In genomic region chr20:45345104-45345936, GRCh38 we compare ENCODE assay signal across 8 cellular contexts. TPM values are rescaled to one million over a fixed set of nuclear protein-coding genes. Genes with fewer than 3 reads are reported as not detected.
DNase-seq lines count a peak whose midpoint lies in the region; ATAC-seq and TF ChIP-seq lines count a peak whose summit lies in the region.

No MANE protein-coding gene starts in this region.

- no peaks in the 10 kb centered on the region for H3K36me3 Mint-ChIP-seq in CD4-positive, alpha-beta T cell (ENCODE audit: low read depth)

- ATAC-seq in CD4-positive, alpha-beta T cell (ENCODE audit: poor library complexity) = no peak

- peak overlapping the region; percentile 51 for H3K4me3 Mint-ChIP-seq in CD4-positive, alpha-beta T cell

- H3K4me1 Mint-ChIP-seq in CD4-positive, alpha-beta T cell (ENCODE audit: low read depth) = peaks cover 7% of the 10 kb centered on the region

- TF ChIP-seq CTCF in CD4-positive, alpha-beta T cell (IDR thresholded peaks at IDR 0.05) = no peak
- no peak for TF ChIP-seq CTCF in osteoblast (IDR thresholded peaks at IDR 0.05; ENCODE audit: extremely low read depth, low read depth, low read length)

- H3K27me3 Mint-ChIP-seq in CD4-positive, alpha-beta T cell = peaks cover 4% of the 10 kb centered on the region

- H3K4me1 ChIP-seq in osteoblast (ENCODE audit: insufficient read depth, low read length) = peaks cover 71% of the 10 kb centered on the region

- no peak for DNase-seq in CD4-positive, alpha-beta T cell
- DNase-seq in NCI-H69 (lab: John Stamatoyannopoulos, UW) (peak; percentile 38), epidermal melanocyte (ENCODE audit: insufficient read length, low spot score) (peak; percentile 3), osteoblast (ENCODE audit: insufficient read length, low spot score, missing footprints) (peak; percentile 90), germinal center (ENCODE audit: low spot score) (no peak), NCI-H1092 treated with DMSO at 0.1 percent for 48 hours (lab: John Stamatoyannopoulos, UW) (no peak), NCI-H446 treated with DMSO at 0.1 percent for 48 hours (lab: John Stamatoyannopoulos, UW) (no peak)
- DNase-seq in activated effector memory CD4-positive, alpha-beta T cell treated with anti-CD3 and anti-CD28 coated beads, Interleukin-2, amount 50 U/mL, for 16 hours = no peak

- no peak overlapping the region for H2AFZ ChIP-seq in osteoblast (ENCODE audit: low read length)

- H3K36me3 ChIP-seq in osteoblast (ENCODE audit: insufficient read depth, low read length) = peaks cover 41% of the 10 kb centered on the region

- no peaks in the 10 kb centered on the region for H3K9me3 Mint-ChIP-seq in CD4-positive, alpha-beta T cell

- peak overlapping the region; percentile 91 for H3K4me2 ChIP-seq in osteoblast (ENCODE audit: insufficient read depth, low read length)

- POLR2A ChIA-PET in CD4-positive, alpha-beta T cell (lab: Charles Lee) = no interaction called here

- no peak overlapping the region for H3K27ac Mint-ChIP-seq in CD4-positive, alpha-beta T cell

- H3K9me3 ChIP-seq in CD4-positive, alpha-beta T cell (ENCODE audit: control insufficient read depth, low read length) = no peaks in the 10 kb centered on the region
- no peaks in the 10 kb centered on the region for H3K9me3 ChIP-seq in osteoblast (ENCODE audit: low read depth, low read length)

- H3K27me3 ChIP-seq in CD4-positive, alpha-beta T cell (ENCODE audit: control insufficient read depth, insufficient read depth, low read length) = no peaks in the 10 kb centered on the region
- H3K27me3 ChIP-seq in osteoblast (ENCODE audit: insufficient read depth, low read length) = no peaks in the 10 kb centered on the region

- intact Hi-C loops in CD4-positive, alpha-beta T cell (cut with DNase I, micrococcal nuclease) = no loop called here

- H3K27ac ChIP-seq in CD4-positive, alpha-beta T cell (ENCODE audit: low read depth, low read length) = no peak overlapping the region
- peak overlapping the region; percentile 100 for H3K27ac ChIP-seq in osteoblast (ENCODE audit: low read depth, low read length)

- H3K4me3 ChIP-seq in osteoblast (ENCODE audit: insufficient read depth, low read length) = peak overlapping the region; percentile 90

- peaks cover 55% of the 10 kb centered on the region for H4K20me1 ChIP-seq in osteoblast (ENCODE audit: insufficient read depth, low read length)

- H3K79me2 ChIP-seq in osteoblast (ENCODE audit: insufficient read depth, low read length) = peaks cover 79% of the 10 kb centered on the region

- CTCF ChIA-PET in CD4-positive, alpha-beta T cell (lab: Charles Lee) = no interaction called here

RNA-seq across cellular contexts. Expression of gene SDC4, which starts 2.9 kb away (rescaled TPM):
- 1 to 10 TPM; 1.0 to 1.1 TPM for total RNA-seq in CD4-positive, alpha-beta T cell
- 182 and 267 TPM in 2 replicates for total RNA-seq in osteoblast

RNA-seq across cellular contexts. Expression of gene SYS1, which starts 17.6 kb away (rescaled TPM):
- 100 to 1,000 TPM in 1 of 2 experiments, 10 to 100 TPM in 1; 94.8 to 107 TPM for total RNA-seq in CD4-positive, alpha-beta T cell
- 26.5 and 31.8 TPM in 2 replicates for total RNA-seq in osteoblast

RNA-seq across cellular contexts. Expression of gene TP53TG5, which starts 32.8 kb away (rescaled TPM):
- total RNA-seq in CD4-positive, alpha-beta T cell = under 1 TPM in 1 of 2 experiments, not detected in 1; 0.36 TPM
- total RNA-seq in osteoblast = not detected in 2 replicates

RNA-seq across cellular contexts. Expression of gene MATN4, which starts 37.2 kb away (rescaled TPM):
- not detected for total RNA-seq in CD4-positive, alpha-beta T cell
- total RNA-seq in osteoblast = under 0.01 TPM in 1 of 2 replicates, not detected in the other

RNA-seq across cellular contexts. Expression of gene RBPJL, which starts 38.7 kb away (rescaled TPM):
- not detected for total RNA-seq in CD4-positive, alpha-beta T cell
- not detected in 2 replicates for total RNA-seq in osteoblast

Comparison
In these comparisons a context has a peak if more than half of its experiments do, and no peak if none do; other contexts are left out.
1. DNase-seq: peak in NCI-H69 (single experiment), epidermal melanocyte (single experiment) and osteoblast (single experiment); none in CD4-positive, alpha-beta T cell (0 of 10), germinal center (single experiment), NCI-H1092 treated with DMSO at 0.1 percent for 48 hours (single experiment), activated effector memory CD4-positive, alpha-beta T cell treated with anti-CD3 and anti-CD28 coated beads, Interleukin-2, amount 50 U/mL, for 16 hours (single experiment) and NCI-H446 treated with DMSO at 0.1 percent for 48 hours (single experiment).
2. RNA of gene SDC4, which starts 2.9 kb away (total RNA-seq): 182 to 267 TPM in osteoblast; 1.0 to 1.1 TPM in CD4-positive, alpha-beta T cell; every median in the first group is over 10 times any median in the second.